In genomic region chr1:231856426-231856825, GRCh38 we compare ENCODE assay signal across 26 cellular contexts.
"Had no signal": no experiment of that assay in that cellular context is flagged by ENCODE, and none has a peak within 500 bp of the region (broad histone marks: within the 10 kb centered on the region; RNA-seq: fewer than 3 reads in every experiment).

No MANE protein-coding gene starts in this region.

- H3K36me3 ChIP-seq: brain microvascular endothelial cell, cardiac muscle cell, Peyer's patch, SJCRH30 had no signal

- H3K27me3 Mint-ChIP-seq: activated B cell treated with CpG ODN at 0.5 μM for 24 hours; activated CD4-positive, alpha-beta memory T cell treated with anti-CD3 and anti-CD28 coated beads for 36 hours; activated CD4-positive, alpha-beta T cell treated with anti-CD3 and anti-CD28 coated beads, Interleukin-2, amount 10 ng/mL, durations not matched to agents 7 days and 5 days; activated naive CD4-positive, alpha-beta T cell treated with anti-CD3 and anti-CD28 coated beads, Interleukin-2, amount 10 ng/mL, durations not matched to agents 7 days and 5 days; activated naive CD8-positive, alpha-beta T cell treated with anti-CD3 and anti-CD28 coated beads for 36 hours had no signal

- H3K4me1 ChIP-seq: Peyer's patch, SJCRH30 had no signal

- H3K27ac ChIP-seq: brain microvascular endothelial cell, cardiac muscle cell, Peyer's patch, RWPE1, SJCRH30 had no signal

- DNase-seq: activated B cell treated with CpG ODN at 0.5 μM for 24 hours; activated CD4-positive, alpha-beta memory T cell treated with anti-CD3 and anti-CD28 coated beads for 36 hours; activated CD4-positive, alpha-beta T cell treated with anti-CD3 and anti-CD28 coated beads, Interleukin-2, amount 10 ng/mL, durations not matched to agents 7 days and 5 days; activated CD8-positive, alpha-beta memory T cell treated with anti-CD3 and anti-CD28 coated beads for 24 hours; activated gamma-delta T cell treated with Interleukin-2 at 50 U/mL for 16 hours; activated naive CD4-positive, alpha-beta T cell treated with anti-CD3 and anti-CD28 coated beads, Interleukin-2, amount 10 ng/mL, durations not matched to agents 7 days and 5 days; activated naive CD8-positive, alpha-beta T cell treated with anti-CD3 and anti-CD28 coated beads for 36 hours; activated T-cell treated with anti-CD3 and anti-CD28 coated beads for 4 hours; activated T-cell treated with anti-CD3 and anti-CD28 coated beads, Interleukin-2, amount 50 U/mL, for 48 hours; brain microvascular endothelial cell; MM.1S; NCI-H1105; NCI-H1436; NCI-H187; NCI-H2171; NCI-H510A; NCI-H526 treated with DMSO at 0.1 percent for 48 hours; NK-92 treated with Interleukin-12 subunit alpha and Interleukin-12 subunit beta, amount 100 ng/mL, for 24 hours; Peyer's patch; Right ventricle myocardium superior; T-helper 9 cell had no signal

- H3K27me3 ChIP-seq: brain microvascular endothelial cell, cardiac muscle cell, Peyer's patch, SJCRH30 had no signal

- H3K9me3 Mint-ChIP-seq: activated B cell treated with CpG ODN at 0.5 μM for 24 hours; activated CD4-positive, alpha-beta memory T cell treated with anti-CD3 and anti-CD28 coated beads for 36 hours; activated CD4-positive, alpha-beta T cell treated with anti-CD3 and anti-CD28 coated beads, Interleukin-2, amount 10 ng/mL, durations not matched to agents 7 days and 5 days; activated naive CD4-positive, alpha-beta T cell treated with anti-CD3 and anti-CD28 coated beads, Interleukin-2, amount 10 ng/mL, durations not matched to agents 7 days and 5 days; activated naive CD8-positive, alpha-beta T cell treated with anti-CD3 and anti-CD28 coated beads for 36 hours; activated T-helper 2 cell treated with anti-CD3 and anti-CD28 coated beads, Interferon-gamma antibody, Interleukin-2, Interleukin-4, amounts not matched to agents 10 μg/mL and 5 μg/mL and 100 μg/mL, durations not matched to agents 14 hours and 24 hours and 36 hours; T-helper 1 cell treated with Interleukin-12 subunit alpha and Interleukin-12 subunit beta and Interleukin-4 antibody, amounts not matched to agents 30 μg/mL and 1 μg/mL, for 36 hours had no signal

- H3K4me1 Mint-ChIP-seq: activated CD4-positive, alpha-beta T cell treated with anti-CD3 and anti-CD28 coated beads, Interleukin-2, amount 10 ng/mL, durations not matched to agents 7 days and 5 days had no signal

- H3K4me3 ChIP-seq: cardiac muscle cell, Peyer's patch, SJCRH30 had no signal

- H3K4me3 Mint-ChIP-seq: activated B cell treated with CpG ODN at 0.5 μM for 24 hours; activated CD4-positive, alpha-beta memory T cell treated with anti-CD3 and anti-CD28 coated beads for 36 hours; activated CD4-positive, alpha-beta T cell treated with anti-CD3 and anti-CD28 coated beads, Interleukin-2, amount 10 ng/mL, durations not matched to agents 7 days and 5 days; activated naive CD4-positive, alpha-beta T cell treated with anti-CD3 and anti-CD28 coated beads, Interleukin-2, amount 10 ng/mL, durations not matched to agents 7 days and 5 days; activated naive CD8-positive, alpha-beta T cell treated with anti-CD3 and anti-CD28 coated beads for 36 hours; T-helper 1 cell treated with Interleukin-12 subunit alpha and Interleukin-12 subunit beta and Interleukin-4 antibody, amounts not matched to agents 30 μg/mL and 1 μg/mL, for 36 hours had no signal

- H3K27ac Mint-ChIP-seq: activated B cell treated with CpG ODN at 0.5 μM for 24 hours; activated CD4-positive, alpha-beta memory T cell treated with anti-CD3 and anti-CD28 coated beads for 36 hours; activated CD4-positive, alpha-beta T cell treated with anti-CD3 and anti-CD28 coated beads, Interleukin-2, amount 10 ng/mL, durations not matched to agents 7 days and 5 days; activated naive CD4-positive, alpha-beta T cell treated with anti-CD3 and anti-CD28 coated beads, Interleukin-2, amount 10 ng/mL, durations not matched to agents 7 days and 5 days; activated naive CD8-positive, alpha-beta T cell treated with anti-CD3 and anti-CD28 coated beads for 36 hours; activated T-helper 2 cell treated with anti-CD3 and anti-CD28 coated beads, Interferon-gamma antibody, Interleukin-2, Interleukin-4, amounts not matched to agents 10 μg/mL and 5 μg/mL and 100 μg/mL, durations not matched to agents 14 hours and 24 hours and 36 hours; T-helper 1 cell treated with Interleukin-12 subunit alpha and Interleukin-12 subunit beta and Interleukin-4 antibody, amounts not matched to agents 30 μg/mL and 1 μg/mL, for 36 hours had no signal

- H3K9me3 ChIP-seq: Peyer's patch, SJCRH30 had no signal

- H3K36me3 Mint-ChIP-seq: activated CD4-positive, alpha-beta memory T cell treated with anti-CD3 and anti-CD28 coated beads for 36 hours; activated naive CD8-positive, alpha-beta T cell treated with anti-CD3 and anti-CD28 coated beads for 36 hours had no signal
